8 cellular contexts compared by ENCODE assay signal in genomic region chr20:36572701-36573102, GRCh38. TPM values are rescaled to one million over a fixed set of nuclear protein-coding genes. Genes with fewer than 3 reads are reported as not detected.
A peak's percentile ranks its signal among the peaks of the same experiment; 100 is the strongest.
DNase-seq lines count a peak whose midpoint lies in the region; ATAC-seq and TF ChIP-seq lines count a peak whose summit lies in the region.

No MANE protein-coding gene starts in this region.

- ATAC-seq in GM21526 (IDR thresholded peaks at IDR 0.05; ENCODE audit: low FRiP score, unreplicated experiment): peak; percentile 14

- peaks cover 5% of the 10 kb centered on the region; the same call in 1 of the 2 replicates for H3F3A ChIP-seq in OCI-LY1 (ENCODE audit: insufficient read depth, low read length)

- POLR2A ChIA-PET in AG04450 (lab: Yijun Ruan, JAX): interaction anchor here (0.6 to 1.2 kb wide), 3 partner anchors 16 to 1789 kb away, joined by 3 to 4 read pairs (median 4); no protein-coding TSS in a partner anchor

- peak overlapping the region; percentile 56; the same call in 1 of the 2 replicates for H2AFZ ChIP-seq in OCI-LY1 (ENCODE audit: low read length)

- peaks cover 23% of the 10 kb centered on the region for H3K4me1 ChIP-seq in OCI-LY1 (ENCODE audit: insufficient read depth, low read length, severe bottlenecking)

- peaks cover 24% of the 10 kb centered on the region for H3K79me2 ChIP-seq in OCI-LY1 (ENCODE audit: insufficient read depth, low read length)

- no peaks in the 10 kb centered on the region for H4K20me1 ChIP-seq in OCI-LY1 (ENCODE audit: insufficient read depth, low read length)

- no peaks in the 10 kb centered on the region; the same call in 1 of the 2 replicates for H3K9me3 ChIP-seq in AG04450 (ENCODE audit: control insufficient read depth, insufficient read depth, low read length)
- no peaks in the 10 kb centered on the region for H3K9me3 ChIP-seq in OCI-LY1 (ENCODE audit: low read length)

- H3K27me3 ChIP-seq in AG04450 (ENCODE audit: control insufficient read depth, insufficient read depth, low read length): no peaks in the 10 kb centered on the region
- no peaks in the 10 kb centered on the region for H3K27me3 ChIP-seq in OCI-LY1 (ENCODE audit: insufficient read depth, low read length)

- H3K36me3 ChIP-seq in OCI-LY1 (ENCODE audit: insufficient read depth, low read length): peaks cover 7% of the 10 kb centered on the region; the same call in 1 of the 2 replicates

- H3K27ac ChIP-seq in AG04450 (ENCODE audit: low read depth, low read length): peak overlapping the region; percentile 73
- peak overlapping the region; percentile 69 for H3K27ac ChIP-seq in OCI-LY1 (ENCODE audit: low read depth, low read length, poor library complexity, severe bottlenecking)

- H3K4me2 ChIP-seq in OCI-LY1 (ENCODE audit: low read length): peak overlapping the region; percentile 82

- CTCF ChIA-PET in AG04450 (lab: Charles Lee): interaction anchor here (0.6 to 0.9 kb wide), 3 partner anchors 33 to 1836 kb away, joined by 3 to 7 read pairs (median 3); partner anchors contain the start of gene RAB5IF

- peak overlapping the region; percentile 64 for H3K9ac ChIP-seq in OCI-LY1 (ENCODE audit: low read length)

- peak overlapping the region; percentile 55 for H3K4me3 ChIP-seq in AG04450 (ENCODE audit: low read depth, low read length)
- peak overlapping the region; percentile 77 for H3K4me3 ChIP-seq in OCI-LY1 (ENCODE audit: low read depth, low read length, poor library complexity, severe bottlenecking)
- H3K4me3 ChIP-seq in skeletal muscle cell (ENCODE audit: low read depth, low read length): peak overlapping the region; percentile 42

- DNase-seq in AG04450 (ENCODE audit: low read depth, low spot score) (no peak), glomerular visceral epithelial cell (ENCODE audit: extremely low spot score) (peak; percentile 45), skeletal muscle cell (ENCODE audit: low read depth) (no peak), amniotic stem cell (lab: John Stamatoyannopoulos, UW) (no peak), HCEC 1CT (no peak)
- peak; percentile 88 for DNase-seq in activated effector memory CD4-positive, alpha-beta T cell treated with anti-CD3 and anti-CD28 coated beads, Interleukin-2, amount 50 U/mL, for 16 hours

- TF ChIP-seq CTCF in AG04450 (IDR thresholded peaks at IDR 0.05; ENCODE audit: low read depth, low read length) (no peak), OCI-LY1 (IDR thresholded peaks at IDR 0.05; ENCODE audit: low read length) (no peak)

- no peaks in the 10 kb centered on the region for H3K9me2 ChIP-seq in OCI-LY1 (ENCODE audit: low read depth, low read length)

RNA-seq across cellular contexts. Expression of gene TGIF2, which starts 0.7 kb away (rescaled TPM):
- 12.2 TPM in 2 replicates for polyA plus RNA-seq in AG04450 (2011; rRNA removed)
- polyA minus RNA-seq in AG04450 (2011; rRNA and poly(A)+ RNA removed): 11.4 and 13.4 TPM in 2 replicates

RNA-seq across cellular contexts. Expression of gene MYL9, which starts 31.4 kb away (rescaled TPM):
- polyA plus RNA-seq in AG04450 (2011; rRNA removed): 273 and 380 TPM in 2 replicates
- polyA minus RNA-seq in AG04450 (2011; rRNA and poly(A)+ RNA removed): 338 and 442 TPM in 2 replicates

RNA-seq across cellular contexts. Expression of gene RAB5IF, which starts 32.9 kb away (rescaled TPM):
- 125 and 151 TPM in 2 replicates for polyA plus RNA-seq in AG04450 (2011; rRNA removed)
- polyA minus RNA-seq in AG04450 (2011; rRNA and poly(A)+ RNA removed): 31.6 and 47.3 TPM in 2 replicates

Comparison
In these comparisons a context has a peak if more than half of its experiments do, and no peak if none do; other contexts are left out.
1. DNase-seq: peak in activated effector memory CD4-positive, alpha-beta T cell treated with anti-CD3 and anti-CD28 coated beads, Interleukin-2, amount 50 U/mL, for 16 hours (single experiment) and glomerular visceral epithelial cell (single experiment); none in AG04450 (single experiment), skeletal muscle cell (single experiment), amniotic stem cell (single experiment) and HCEC 1CT (single experiment).
2. Peak in every context shown above with its lines, with median percentiles within 50 percentile points of each other: H3K4me3 ChIP-seq.